ENCODE assay signal across 2 cellular contexts in genomic region chr2:166081131-166081632, GRCh38.
TF ChIP-seq lines count a peak whose summit lies in the region.

No MANE protein-coding gene starts in this region.

TF ChIP-seq in SK-N-SH, 30 proteins besides CTCF, POLR2A, EP300 and RAD21 (continued from another document):
- TF ChIP-seq ZBTB33 (IDR thresholded peaks at IDR 0.05; ENCODE audit: borderline replicate concordance, low read depth) (no peak), RXRA (IDR thresholded peaks at IDR 0.05; ENCODE audit: borderline replicate concordance, low read depth) (no peak), TAF1 (IDR thresholded peaks at IDR 0.05; ENCODE audit: borderline replicate concordance, low read depth, low read length) (no peak), USF2 (IDR thresholded peaks at IDR 0.05; ENCODE audit: borderline replicate concordance, low read depth, low read length) (no peak), TEAD4 (IDR thresholded peaks at IDR 0.05; ENCODE audit: borderline replicate concordance, insufficient read depth) (no peak)
TF ChIP-seq in SK-N-SH: peak in this region for 0.

TF ChIP-seq in SK-N-SH treated with all-trans-retinoic acid at 6 μM for 48 hours, 23 proteins besides CTCF, POLR2A, EP300 and RAD21 (continued from another document):
- no peak for TF ChIP-seq TSHZ2 (CRISPR knock-in tag; IDR thresholded peaks at IDR 0.05)
- TF ChIP-seq BACH2 (CRISPR knock-in tag; IDR thresholded peaks at IDR 0.05; ENCODE audit: borderline replicate concordance): no peak
- TF ChIP-seq ISL1 (CRISPR knock-in tag; IDR thresholded peaks at IDR 0.05): no peak
- TF ChIP-seq ZNF8 (CRISPR knock-in tag; IDR thresholded peaks at IDR 0.05): no peak
- no peak for TF ChIP-seq TOX (CRISPR knock-in tag; IDR thresholded peaks at IDR 0.05; ENCODE audit: borderline replicate concordance)
- no peak for TF ChIP-seq ARNTL (CRISPR knock-in tag; IDR thresholded peaks at IDR 0.05; ENCODE audit: borderline replicate concordance, low read depth)
- no peak for TF ChIP-seq ZNF565 (CRISPR knock-in tag; conservative IDR thresholded peaks at IDR 0.05; ENCODE audit: low read depth)
